In genomic region chr2:138476186-138476585, GRCh38 we compare ENCODE assay signal across 16 cellular contexts.
"Had no signal": no experiment of that assay in that cellular context is flagged by ENCODE, and none has a peak within 500 bp of the region (broad histone marks: within the 10 kb centered on the region; RNA-seq: fewer than 3 reads in every experiment).

No MANE protein-coding gene starts in this region.

- ATAC-seq: effector memory CD8-positive, alpha-beta T cell; left colon; mucosa of descending colon; naive thymus-derived CD8-positive, alpha-beta T cell had no signal

- H3K27me3 ChIP-seq: esophagus squamous epithelium, right atrium auricular region had no signal

- H3K27me3 Mint-ChIP-seq: dendritic cell treated with granulocyte-macrophage colony-stimulating factor and Interleukin-4, amounts not matched to agents 40 ng/mL and 50 ng/mL, for 4 days; effector memory CD8-positive, alpha-beta T cell had no signal

- H3K4me3 ChIP-seq: esophagus squamous epithelium, mucosa of descending colon, right atrium auricular region had no signal

- H3K27ac Mint-ChIP-seq: immature natural killer cell had no signal

- H3K36me3 ChIP-seq: esophagus squamous epithelium, right atrium auricular region had no signal

- H3K36me3 Mint-ChIP-seq: immature natural killer cell had no signal

- H3K4me3 Mint-ChIP-seq: dendritic cell treated with granulocyte-macrophage colony-stimulating factor and Interleukin-4, amounts not matched to agents 40 ng/mL and 50 ng/mL, for 4 days; effector memory CD8-positive, alpha-beta T cell; immature natural killer cell; naive thymus-derived CD8-positive, alpha-beta T cell; neural crest cell had no signal

- H3K27ac ChIP-seq: esophagus squamous epithelium, right atrium auricular region had no signal

- H3K9me3 Mint-ChIP-seq: dendritic cell treated with granulocyte-macrophage colony-stimulating factor and Interleukin-4, amounts not matched to agents 40 ng/mL and 50 ng/mL, for 4 days; effector memory CD8-positive, alpha-beta T cell; immature natural killer cell; naive thymus-derived CD8-positive, alpha-beta T cell; neural crest cell had no signal

- H3K9me3 ChIP-seq: esophagus squamous epithelium, mucosa of descending colon, right atrium auricular region had no signal

- H3K4me1 ChIP-seq: esophagus squamous epithelium, right atrium auricular region had no signal

- H3K4me1 Mint-ChIP-seq: immature natural killer cell, neural crest cell had no signal

- DNase-seq: effector memory CD8-positive, alpha-beta T cell; esophagus squamous epithelium; foreskin fibroblast; immature natural killer cell; kidney; left colon; mucosa of descending colon; naive thymus-derived CD8-positive, alpha-beta T cell; posterior cingulate gyrus; small intestine; stimulated activated CD4-positive, alpha-beta T cell treated with anti-CD3 and anti-CD28 coated beads, Interleukin-12 subunit alpha, Interleukin-12 subunit beta, amount 100 ng/mL, for 4 hours; stimulated activated naive CD4-positive, alpha-beta T cell treated with Interleukin-2 at 50 U/mL for 16 hours; trophoblast cell had no signal
